In genomic region chr15:47443839-47444238, GRCh38 we compare ENCODE assay signal across 15 cellular contexts.
A peak's percentile ranks its signal among the peaks of the same experiment; 100 is the strongest.
DNase-seq lines count a peak whose midpoint lies in the region; ATAC-seq, FAIRE-seq and TF ChIP-seq lines count a peak whose summit lies in the region.
"Had no signal": no experiment of that assay in that cellular context is flagged by ENCODE, and none has a peak within 500 bp of the region (broad histone marks: within the 10 kb centered on the region; RNA-seq: fewer than 3 reads in every experiment).

No MANE protein-coding gene starts in this region.

- H3K4me3 ChIP-seq in bronchial epithelial cell (ENCODE audit: low read depth, low read length) (no peak overlapping the region), keratinocyte (ENCODE audit: control insufficient read depth in 2 of 3, extremely low read depth in 1 of 3, insufficient read depth in 2 of 3, low read depth in 1 of 3, low read length in 3 of 3) (no peak overlapping the region), foreskin fibroblast (ENCODE audit: low read depth in 1 of 2, low read length in 2 of 2) (no peak overlapping the region)
- H3K4me3 ChIP-seq: BLaER1, GM12878, GM23338 had no signal

- H3K9me1 ChIP-seq in keratinocyte (ENCODE audit: control insufficient read depth, extremely low read depth, insufficient read depth, low read length): no peaks in the 10 kb centered on the region

- H3K9me3 ChIP-seq in keratinocyte (ENCODE audit: control insufficient read depth, low read depth, low read length): no peaks in the 10 kb centered on the region
- H3K9me3 ChIP-seq: BLaER1 had no signal

- H3K36me3 ChIP-seq in bronchial epithelial cell (ENCODE audit: control insufficient read depth, insufficient read depth, low read length): no peaks in the 10 kb centered on the region
- H3K36me3 ChIP-seq in keratinocyte (ENCODE audit: control insufficient read depth in 2 of 2, extremely low read depth in 1 of 2, insufficient read depth in 2 of 2, low read length in 2 of 2): no peaks in the 10 kb centered on the region
- H3K36me3 ChIP-seq: BLaER1 had no signal

- no peak for TF ChIP-seq CTCF in bronchial epithelial cell (IDR thresholded peaks at IDR 0.05; ENCODE audit: insufficient read depth, low read length, severe bottlenecking)
- no peak for TF ChIP-seq CTCF in keratinocyte (optimal IDR thresholded peaks at IDR 0.05 in 1 of 3, IDR thresholded peaks at IDR 0.05 in 1 of 3, conservative IDR thresholded peaks at IDR 0.05 in 1 of 3; ENCODE audit: extremely low read depth in 1 of 3, insufficient read depth in 2 of 3, low read length in 3 of 3)
- TF ChIP-seq CTCF in foreskin fibroblast (IDR thresholded peaks at IDR 0.05; ENCODE audit: low read depth, low read length): no peak

- H3K27ac ChIP-seq in keratinocyte (ENCODE audit: control insufficient read depth, insufficient read depth, low read length): peak overlapping the region; percentile 70
- H3K27ac ChIP-seq: BLaER1 had no signal

- no peaks in the 10 kb centered on the region for H4K20me1 ChIP-seq in keratinocyte (ENCODE audit: control insufficient read depth, extremely low read depth, insufficient read depth, low read length)
- H4K20me1 ChIP-seq: BLaER1 had no signal

- no peak for ATAC-seq in HG03442 (IDR thresholded peaks at IDR 0.05; ENCODE audit: unreplicated experiment)
- ATAC-seq: GM12878, GM23338 had no signal

- dilution Hi-C loops in keratinocyte (cut with MboI; ENCODE audit: extremely low pct_ligation_motif_present, low sequenced_read_pairs): no loop called here

- H3K79me2 ChIP-seq in keratinocyte (ENCODE audit: control insufficient read depth, insufficient read depth, low read length): no peaks in the 10 kb centered on the region

- FAIRE-seq in bronchial epithelial cell (lab: Jason Lieb, UNC): no peak
- FAIRE-seq in keratinocyte (lab: Jason Lieb, UNC): peak; percentile 89
- FAIRE-seq: GM12878, GM18507 had no signal

- no peaks in the 10 kb centered on the region for H3K27me3 ChIP-seq in bronchial epithelial cell (ENCODE audit: control insufficient read depth, insufficient read depth, low read length)
- no peaks in the 10 kb centered on the region for H3K27me3 ChIP-seq in keratinocyte (ENCODE audit: control insufficient read depth, extremely low read depth, insufficient read depth, low read length)
- H3K27me3 ChIP-seq: BLaER1 had no signal

- peak; percentile 18 for DNase-seq in ELR (ENCODE audit: low read depth)
- peak; percentile 14 for DNase-seq in HT1080 (ENCODE audit: low read depth)
- DNase-seq in bronchial epithelial cell (ENCODE audit: low read depth): peak; percentile 91
- DNase-seq in keratinocyte (ENCODE audit: low read depth, low spot score): peak; percentile 82
- DNase-seq in epidermal melanocyte (ENCODE audit: insufficient read length, low spot score): no peak
- DNase-seq in foreskin fibroblast: no peak
- DNase-seq: 8988T, AML-193, DMS53, H7 had no signal

- peaks cover 16% of the 10 kb centered on the region for H3K4me1 ChIP-seq in keratinocyte (ENCODE audit: control insufficient read depth, extremely low read depth, insufficient read depth, low read length)
- H3K4me1 ChIP-seq: BLaER1 had no signal

- no peak overlapping the region for H2AFZ ChIP-seq in keratinocyte (ENCODE audit: control insufficient read depth, low read length)
- H2AFZ ChIP-seq: GM23338 had no signal

- no peak overlapping the region for H3K9ac ChIP-seq in keratinocyte (ENCODE audit: control insufficient read depth, extremely low read depth, insufficient read depth, low read length)
- H3K9ac ChIP-seq: BLaER1 had no signal

- peak overlapping the region; percentile 34 for H3K4me2 ChIP-seq in keratinocyte (ENCODE audit: control insufficient read depth, extremely low read depth, insufficient read depth, low read depth, low read length)
- H3K4me2 ChIP-seq: BLaER1, GM23338 had no signal

Comparison
In these comparisons a context has a peak if more than half of its experiments do, and no peak if none do; other contexts are left out.
1. DNase-seq: peak in ELR (single experiment), HT1080 (single experiment), bronchial epithelial cell (single experiment) and keratinocyte (single experiment); none in epidermal melanocyte (single experiment) and foreskin fibroblast (0 of 2).